ENCODE assay signal across 8 cellular contexts in the genomic region with DNA sequence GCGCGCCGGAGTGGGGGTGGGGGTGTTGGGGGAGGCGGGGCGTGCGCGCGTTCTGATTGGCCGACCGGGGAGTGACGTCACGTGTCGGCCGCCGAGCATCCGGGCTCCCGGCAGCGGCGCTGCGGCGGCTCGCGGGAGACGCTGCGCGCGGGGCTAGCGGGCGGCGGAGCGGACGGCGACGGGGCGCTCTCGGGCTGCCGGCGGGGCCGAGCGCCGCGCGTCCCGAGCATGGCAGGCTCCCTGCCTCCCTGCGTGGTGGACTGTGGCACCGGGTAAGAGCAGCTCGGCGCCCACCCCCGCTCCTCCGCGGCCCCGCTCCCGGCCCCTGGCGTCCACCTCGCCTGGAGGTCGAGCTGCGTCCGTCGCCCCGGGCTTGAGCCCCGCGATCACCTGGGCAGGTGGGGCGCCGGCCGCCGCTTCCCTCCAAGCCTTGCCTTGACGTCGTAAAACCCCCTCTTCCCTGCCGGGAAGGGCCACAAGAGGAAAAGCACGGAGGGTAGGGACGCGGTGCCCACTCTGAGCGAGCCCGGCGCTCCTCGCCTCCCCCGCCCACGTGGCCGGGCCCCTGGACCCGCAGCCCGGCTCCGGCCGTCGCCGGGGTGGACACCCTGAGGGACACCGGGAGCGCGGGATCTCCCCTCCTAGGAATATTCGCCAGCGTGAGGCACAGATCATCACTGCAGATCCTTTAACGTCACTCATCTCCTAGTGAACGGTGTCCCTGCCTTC. TPM values are rescaled to one million over a fixed set of nuclear protein-coding genes. Genes with fewer than 3 reads are reported as not detected.
A peak's percentile ranks its signal among the peaks of the same experiment; 100 is the strongest.
DNase-seq lines count a peak whose midpoint lies in the region; ATAC-seq lines count a peak whose summit lies in the region.

A gene (plus strand): TSS at position 98 of the 729 bp plus-strand sequence. CDS start 131 bp downstream, at position 229.

- H3K4me1 Mint-ChIP-seq in memory B cell = peaks cover 13% of the 10 kb centered on the region

- ATAC-seq in GM18907 (IDR thresholded peaks at IDR 0.05; ENCODE audit: unreplicated experiment) (peak; percentile 81), HG03108 (IDR thresholded peaks at IDR 0.05; ENCODE audit: unreplicated experiment) (peak; percentile 87), memory B cell (ENCODE audit: low read depth) (peak; percentile 91)

- POLR2A ChIA-PET in activated CD8-positive, alpha-beta memory T cell treated with anti-CD3 and anti-CD28 coated beads for 36 hours (lab: Charles Lee) = interaction anchor here (0.5 kb wide), 1 partner anchor 368 kb away, joined by 3 read pairs; no protein-coding TSS in a partner anchor

- peaks cover 1% of the 10 kb centered on the region for H3K27me3 Mint-ChIP-seq in memory B cell

- H3K9me3 Mint-ChIP-seq in memory B cell = no peaks in the 10 kb centered on the region

- DNase-seq in Ammon's horn (ENCODE audit: low spot score) (peak; percentile 91), NCI-H526 treated with DMSO at 0.1 percent for 48 hours (lab: John Stamatoyannopoulos, UW) (peak; percentile 69), memory B cell (ENCODE audit: low spot score in 2 of 2) (peak; percentile 90 to 91)
- peak; percentile 88 for DNase-seq in effector CD8-positive, alpha-beta T cell (lab: John Stamatoyannopoulos, UW)
- peak; percentile 81 to 89 (median 81) for DNase-seq in stimulated activated CD4-positive, alpha-beta T cell treated with anti-CD3 and anti-CD28 coated beads, TNF-alpha, amount 100 ng/mL, for 48 hours (ENCODE audit: low read depth in 3 of 3)

- peak within 1 kb of the TSS; percentile 90 for H3K27ac Mint-ChIP-seq in memory B cell

- CTCF ChIA-PET in activated CD8-positive, alpha-beta memory T cell treated with anti-CD3 and anti-CD28 coated beads for 36 hours (lab: Charles Lee) = no interaction called here

- peak within 1 kb of the TSS; percentile 91 for H3K4me3 Mint-ChIP-seq in memory B cell

- H3K36me3 Mint-ChIP-seq in memory B cell = no peaks in the 10 kb centered on the region

RNA-seq across cellular contexts. Expression of the gene that starts here (rescaled TPM):
- 10 to 100 TPM; 11.6 to 11.9 TPM for total RNA-seq in activated CD8-positive, alpha-beta memory T cell treated with anti-CD3 and anti-CD28 coated beads for 36 hours

Comparison
In these comparisons a context has a peak if more than half of its experiments do, and no peak if none do; other contexts are left out.
1. Peak in every context shown above with its lines: DNase-seq and ATAC-seq.